In genomic region chr4:138696058-138696457, GRCh38 we compare ENCODE assay signal across 2 cellular contexts.
TF ChIP-seq lines count a peak whose summit lies in the region.

No MANE protein-coding gene starts in this region.

TF ChIP-seq in GM23338, 12 proteins besides CTCF, POLR2A, EP300 and RAD21 (continued from another document):
- TF ChIP-seq, protein P1, sequence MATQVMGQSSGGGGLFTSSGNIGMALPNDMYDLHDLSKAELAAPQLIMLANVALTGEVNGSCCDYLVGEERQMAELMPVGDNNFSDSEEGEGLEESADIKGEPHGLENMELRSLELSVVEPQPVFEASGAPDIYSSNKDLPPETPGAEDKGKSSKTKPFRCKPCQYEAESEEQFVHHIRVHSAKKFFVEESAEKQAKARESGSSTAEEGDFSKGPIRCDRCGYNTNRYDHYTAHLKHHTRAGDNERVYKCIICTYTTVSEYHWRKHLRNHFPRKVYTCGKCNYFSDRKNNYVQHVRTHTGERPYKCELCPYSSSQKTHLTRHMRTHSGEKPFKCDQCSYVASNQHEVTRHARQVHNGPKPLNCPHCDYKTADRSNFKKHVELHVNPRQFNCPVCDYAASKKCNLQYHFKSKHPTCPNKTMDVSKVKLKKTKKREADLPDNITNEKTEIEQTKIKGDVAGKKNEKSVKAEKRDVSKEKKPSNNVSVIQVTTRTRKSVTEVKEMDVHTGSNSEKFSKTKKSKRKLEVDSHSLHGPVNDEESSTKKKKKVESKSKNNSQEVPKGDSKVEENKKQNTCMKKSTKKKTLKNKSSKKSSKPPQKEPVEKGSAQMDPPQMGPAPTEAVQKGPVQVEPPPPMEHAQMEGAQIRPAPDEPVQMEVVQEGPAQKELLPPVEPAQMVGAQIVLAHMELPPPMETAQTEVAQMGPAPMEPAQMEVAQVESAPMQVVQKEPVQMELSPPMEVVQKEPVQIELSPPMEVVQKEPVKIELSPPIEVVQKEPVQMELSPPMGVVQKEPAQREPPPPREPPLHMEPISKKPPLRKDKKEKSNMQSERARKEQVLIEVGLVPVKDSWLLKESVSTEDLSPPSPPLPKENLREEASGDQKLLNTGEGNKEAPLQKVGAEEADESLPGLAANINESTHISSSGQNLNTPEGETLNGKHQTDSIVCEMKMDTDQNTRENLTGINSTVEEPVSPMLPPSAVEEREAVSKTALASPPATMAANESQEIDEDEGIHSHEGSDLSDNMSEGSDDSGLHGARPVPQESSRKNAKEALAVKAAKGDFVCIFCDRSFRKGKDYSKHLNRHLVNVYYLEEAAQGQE (IDR thresholded peaks at IDR 0.05; ENCODE audit: unreplicated experiment) = no peak
- TF ChIP-seq EZH2 (IDR thresholded peaks at IDR 0.05; ENCODE audit: low read depth, unreplicated experiment) (no peak), JUNB (IDR thresholded peaks at IDR 0.05; ENCODE audit: unreplicated experiment) (no peak), NANOG (IDR thresholded peaks at IDR 0.05; ENCODE audit: borderline replicate concordance) (no peak), CREB1 (CRISPR knock-in tag; IDR thresholded peaks at IDR 0.05; ENCODE audit: low read depth) (no peak), ZNF331 (CRISPR knock-in tag; IDR thresholded peaks at IDR 0.05; ENCODE audit: low read depth) (no peak)
- TF ChIP-seq, protein P2, sequence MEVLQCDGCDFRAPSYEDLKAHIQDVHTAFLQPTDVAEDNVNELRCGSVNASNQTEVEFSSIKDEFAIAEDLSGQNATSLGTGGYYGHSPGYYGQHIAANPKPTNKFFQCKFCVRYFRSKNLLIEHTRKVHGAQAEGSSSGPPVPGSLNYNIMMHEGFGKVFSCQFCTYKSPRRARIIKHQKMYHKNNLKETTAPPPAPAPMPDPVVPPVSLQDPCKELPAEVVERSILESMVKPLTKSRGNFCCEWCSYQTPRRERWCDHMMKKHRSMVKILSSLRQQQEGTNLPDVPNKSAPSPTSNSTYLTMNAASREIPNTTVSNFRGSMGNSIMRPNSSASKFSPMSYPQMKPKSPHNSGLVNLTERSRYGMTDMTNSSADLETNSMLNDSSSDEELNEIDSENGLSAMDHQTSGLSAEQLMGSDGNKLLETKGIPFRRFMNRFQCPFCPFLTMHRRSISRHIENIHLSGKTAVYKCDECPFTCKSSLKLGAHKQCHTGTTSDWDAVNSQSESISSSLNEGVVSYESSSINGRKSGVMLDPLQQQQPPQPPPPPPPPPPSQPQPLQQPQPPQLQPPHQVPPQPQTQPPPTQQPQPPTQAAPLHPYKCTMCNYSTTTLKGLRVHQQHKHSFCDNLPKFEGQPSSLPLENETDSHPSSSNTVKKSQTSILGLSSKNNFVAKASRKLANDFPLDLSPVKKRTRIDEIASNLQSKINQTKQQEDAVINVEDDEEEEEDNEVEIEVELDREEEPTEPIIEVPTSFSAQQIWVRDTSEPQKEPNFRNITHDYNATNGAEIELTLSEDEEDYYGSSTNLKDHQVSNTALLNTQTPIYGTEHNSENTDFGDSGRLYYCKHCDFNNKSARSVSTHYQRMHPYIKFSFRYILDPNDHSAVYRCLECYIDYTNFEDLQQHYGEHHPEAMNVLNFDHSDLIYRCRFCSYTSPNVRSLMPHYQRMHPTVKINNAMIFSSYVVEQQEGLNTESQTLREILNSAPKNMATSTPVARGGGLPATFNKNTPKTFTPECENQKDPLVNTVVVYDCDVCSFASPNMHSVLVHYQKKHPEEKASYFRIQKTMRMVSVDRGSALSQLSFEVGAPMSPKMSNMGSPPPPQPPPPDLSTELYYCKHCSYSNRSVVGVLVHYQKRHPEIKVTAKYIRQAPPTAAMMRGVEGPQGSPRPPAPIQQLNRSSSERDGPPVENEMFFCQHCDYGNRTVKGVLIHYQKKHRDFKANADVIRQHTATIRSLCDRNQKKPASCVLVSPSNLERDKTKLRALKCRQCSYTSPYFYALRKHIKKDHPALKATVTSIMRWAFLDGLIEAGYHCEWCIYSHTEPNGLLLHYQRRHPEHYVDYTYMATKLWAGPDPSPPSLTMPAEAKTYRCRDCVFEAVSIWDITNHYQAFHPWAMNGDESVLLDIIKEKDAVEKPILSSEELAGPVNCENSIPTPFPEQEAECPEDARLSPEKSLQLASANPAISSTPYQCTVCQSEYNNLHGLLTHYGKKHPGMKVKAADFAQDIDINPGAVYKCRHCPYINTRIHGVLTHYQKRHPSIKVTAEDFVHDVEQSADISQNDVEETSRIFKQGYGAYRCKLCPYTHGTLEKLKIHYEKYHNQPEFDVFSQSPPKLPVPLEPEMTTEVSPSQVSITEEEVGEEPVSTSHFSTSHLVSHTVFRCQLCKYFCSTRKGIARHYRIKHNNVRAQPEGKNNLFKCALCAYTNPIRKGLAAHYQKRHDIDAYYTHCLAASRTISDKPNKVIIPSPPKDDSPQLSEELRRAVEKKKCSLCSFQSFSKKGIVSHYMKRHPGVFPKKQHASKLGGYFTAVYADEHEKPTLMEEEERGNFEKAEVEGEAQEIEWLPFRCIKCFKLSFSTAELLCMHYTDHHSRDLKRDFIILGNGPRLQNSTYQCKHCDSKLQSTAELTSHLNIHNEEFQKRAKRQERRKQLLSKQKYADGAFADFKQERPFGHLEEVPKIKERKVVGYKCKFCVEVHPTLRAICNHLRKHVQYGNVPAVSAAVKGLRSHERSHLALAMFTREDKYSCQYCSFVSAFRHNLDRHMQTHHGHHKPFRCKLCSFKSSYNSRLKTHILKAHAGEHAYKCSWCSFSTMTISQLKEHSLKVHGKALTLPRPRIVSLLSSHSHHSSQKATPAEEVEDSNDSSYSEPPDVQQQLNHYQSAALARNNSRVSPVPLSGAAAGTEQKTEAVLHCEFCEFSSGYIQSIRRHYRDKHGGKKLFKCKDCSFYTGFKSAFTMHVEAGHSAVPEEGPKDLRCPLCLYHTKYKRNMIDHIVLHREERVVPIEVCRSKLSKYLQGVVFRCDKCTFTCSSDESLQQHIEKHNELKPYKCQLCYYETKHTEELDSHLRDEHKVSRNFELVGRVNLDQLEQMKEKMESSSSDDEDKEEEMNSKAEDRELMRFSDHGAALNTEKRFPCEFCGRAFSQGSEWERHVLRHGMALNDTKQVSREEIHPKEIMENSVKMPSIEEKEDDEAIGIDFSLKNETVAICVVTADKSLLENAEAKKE (CRISPR knock-in tag; IDR thresholded peaks at IDR 0.05) = no peak

TF ChIP-seq in WTC11, 78 proteins besides CTCF, POLR2A, EP300 and RAD21 (continued from another document):
- no peak for TF ChIP-seq ARID4B (CRISPR knock-in tag; IDR thresholded peaks at IDR 0.05; ENCODE audit: borderline replicate concordance)
- no peak for TF ChIP-seq AR (CRISPR knock-in tag; IDR thresholded peaks at IDR 0.05)
- TF ChIP-seq ATF2 (CRISPR knock-in tag; IDR thresholded peaks at IDR 0.05; ENCODE audit: borderline replicate concordance, low read depth) = no peak
- no peak for TF ChIP-seq ZNF232 (CRISPR knock-in tag; IDR thresholded peaks at IDR 0.05)
- TF ChIP-seq MLX (CRISPR knock-in tag; IDR thresholded peaks at IDR 0.05) = no peak
